Comparison of ENCODE assay signal across 8 cellular contexts in the genomic region with DNA sequence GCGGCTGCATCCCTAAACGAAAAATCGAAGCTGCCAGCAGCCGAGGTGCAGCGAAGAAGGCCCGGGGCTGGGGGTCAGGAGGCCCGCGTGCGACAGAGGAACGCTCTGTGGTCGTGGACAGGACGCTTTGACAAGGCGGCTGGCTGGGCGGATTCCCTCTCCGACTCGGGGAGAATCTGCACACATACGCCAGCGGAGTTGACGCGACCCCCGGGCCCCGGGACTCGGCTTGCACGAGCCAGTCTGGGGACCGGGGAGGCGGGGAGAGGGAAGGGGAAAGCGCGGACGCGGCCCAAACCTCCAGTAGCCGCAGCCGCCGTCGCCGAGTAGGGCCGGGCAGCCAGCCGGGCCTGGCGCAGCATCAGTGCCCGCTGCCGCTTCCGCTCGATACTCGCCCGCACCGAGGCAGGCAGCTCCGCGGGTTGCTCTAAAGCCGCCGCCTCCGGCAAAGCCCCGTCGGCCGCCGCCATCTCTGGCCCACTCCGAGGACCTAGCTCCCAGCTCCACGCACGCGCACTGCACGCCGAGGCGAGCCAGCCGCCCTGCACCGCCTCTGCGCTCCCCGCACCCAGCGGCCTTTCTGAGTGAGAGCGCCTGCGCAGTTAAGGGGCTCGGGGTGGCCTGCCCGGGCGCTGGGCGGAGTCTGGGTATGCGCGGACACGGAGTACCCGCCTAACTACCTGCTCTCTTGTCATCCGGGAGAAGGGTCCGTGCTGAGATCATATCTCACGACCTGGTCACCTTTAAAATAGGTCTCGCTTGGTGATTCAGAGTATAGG. TPM values are rescaled to one million over a fixed set of nuclear protein-coding genes. Genes with fewer than 3 reads are reported as not detected.
DNase-seq lines count a peak whose midpoint lies in the region; ATAC-seq and TF ChIP-seq lines count a peak whose summit lies in the region.

A gene (minus strand): TSS at position 518 of the 779 bp plus-strand sequence. CDS start 48 bp downstream, at position 470.

- peaks cover 0 to 2% (median 0%) of the 10 kb centered on the region in 8 donors for H3K9me3 Mint-ChIP-seq in CD4-positive, alpha-beta memory T cell
- no peaks in the 10 kb centered on the region for H3K9me3 Mint-ChIP-seq in activated CD8-positive, alpha-beta T cell treated with anti-CD3 and anti-CD28 coated beads for 36 hours

- no peaks in the 10 kb centered on the region for H3K36me3 ChIP-seq in CD4-positive, alpha-beta memory T cell (ENCODE audit: insufficient read depth, low read length)
- H3K36me3 ChIP-seq in duodenal mucosa (ENCODE audit: control insufficient read depth in 1 of 2, insufficient read depth in 2 of 2, low read length in 2 of 2) (peaks cover 0 to 3% of the 10 kb centered on the region in 2 donors), lower lobe of right lung (peaks cover 15% of the 10 kb centered on the region)

- no peak for TF ChIP-seq CTCF in activated CD8-positive, alpha-beta T cell treated with anti-CD3 and anti-CD28 coated beads for 36 hours (IDR thresholded peaks at IDR 0.05)
- no peak for TF ChIP-seq CTCF in lower lobe of right lung (IDR thresholded peaks at IDR 0.05)

- H3K4me1 Mint-ChIP-seq in CD4-positive, alpha-beta memory T cell = peaks cover 41 to 56% (median 49%) of the 10 kb centered on the region in 4 donors
- H3K4me1 Mint-ChIP-seq in activated CD8-positive, alpha-beta T cell treated with anti-CD3 and anti-CD28 coated beads for 36 hours (ENCODE audit: low read depth) = peaks cover 46% of the 10 kb centered on the region

- H3K4me3 ChIP-seq in CD4-positive, alpha-beta memory T cell (ENCODE audit: low read length in 2 of 2) = peak within 1 kb of the TSS; percentile 4 to 82
- peak within 1 kb of the TSS; percentile 84 to 86 for H3K4me3 ChIP-seq in duodenal mucosa (ENCODE audit: low read depth in 1 of 2, low read length in 2 of 2)
- peak within 1 kb of the TSS; percentile 73 for H3K4me3 ChIP-seq in lower lobe of right lung

- no peaks in the 10 kb centered on the region for H3K27me3 ChIP-seq in CD4-positive, alpha-beta memory T cell (ENCODE audit: insufficient read depth, low read length)
- H3K27me3 ChIP-seq in duodenal mucosa (ENCODE audit: control insufficient read depth in 1 of 2, insufficient read depth in 2 of 2, low read length in 2 of 2) = no peaks in the 10 kb centered on the region
- H3K27me3 ChIP-seq in lower lobe of right lung (ENCODE audit: low read depth) = no peaks in the 10 kb centered on the region

- DNase-seq in CD4-positive, alpha-beta memory T cell = peak; percentile 96 to 97 (median 96)
- DNase-seq in NCI-H82 treated with DMSO at 0.1 percent for 48 hours (lab: John Stamatoyannopoulos, UW; ENCODE audit: unreplicated experiment) (peak; percentile 80), lower lobe of right lung (peak; percentile 98)
- peak; percentile 97 for DNase-seq in activated CD8-positive, alpha-beta T cell treated with anti-CD3 and anti-CD28 coated beads for 36 hours
- peak; percentile 95 to 97 (median 95) for DNase-seq in stimulated activated CD4-positive, alpha-beta T cell treated with anti-CD3 and anti-CD28 coated beads, TNF-alpha, amount 100 ng/mL, for 1 hour (ENCODE audit: low read depth in 3 of 3, low spot score in 1 of 3)

- POLR2A ChIA-PET in CD4-positive, alpha-beta memory T cell (lab: Charles Lee; ENCODE audit: partially characterized antibody) = interaction anchor here (0.6 to 3.6 kb wide), 26 partner anchors 9 to 1130 kb away, joined by 3 to 49 read pairs (median 6); a partner anchor contains a TSS
- POLR2A ChIA-PET in activated CD8-positive, alpha-beta T cell treated with anti-CD3 and anti-CD28 coated beads for 36 hours (lab: Charles Lee) = interaction anchor here (0.6 to 3.1 kb wide), 7 partner anchors 9 to 732 kb away, joined by 3 to 15 read pairs (median 3); a partner anchor contains a TSS

- intact Hi-C loops in CD4-positive, alpha-beta memory T cell (cut with micrococcal nuclease) = loop anchor here (1.0 to 10.0 kb wide), 5 partner anchors 64 to 1098 kb away; a partner anchor contains a TSS
- intact Hi-C loops in activated CD8-positive, alpha-beta T cell treated with anti-CD3 and anti-CD28 coated beads for 36 hours (cut with micrococcal nuclease) = no loop called here
- intact Hi-C loops in lower lobe of right lung (cut with DNase I) = no loop called here

- H3K4me3 Mint-ChIP-seq in CD4-positive, alpha-beta memory T cell = peak within 1 kb of the TSS; percentile 86 to 96 (median 92)
- H3K4me3 Mint-ChIP-seq in activated CD8-positive, alpha-beta T cell treated with anti-CD3 and anti-CD28 coated beads for 36 hours = peak within 1 kb of the TSS; percentile 92

- peak within 1 kb of the TSS; percentile 86 to 98 (median 96) for H3K27ac Mint-ChIP-seq in CD4-positive, alpha-beta memory T cell
- peak within 1 kb of the TSS; percentile 94 for H3K27ac Mint-ChIP-seq in activated CD8-positive, alpha-beta T cell treated with anti-CD3 and anti-CD28 coated beads for 36 hours

- peak; percentile 93 for ATAC-seq in GM19452 (IDR thresholded peaks at IDR 0.05; ENCODE audit: unreplicated experiment)
- peak; percentile 63 for ATAC-seq in HG03575 (IDR thresholded peaks at IDR 0.05; ENCODE audit: extremely low read depth, insufficient number of reproducible peaks, low FRiP score, unreplicated experiment)
- ATAC-seq in activated CD8-positive, alpha-beta T cell treated with anti-CD3 and anti-CD28 coated beads for 36 hours = peak; percentile 98
- peak; percentile 100 for ATAC-seq in lower lobe of right lung

- peaks cover 11 to 19% of the 10 kb centered on the region in 2 donors for H3K36me3 Mint-ChIP-seq in CD4-positive, alpha-beta memory T cell
- peaks cover 17% of the 10 kb centered on the region for H3K36me3 Mint-ChIP-seq in activated CD8-positive, alpha-beta T cell treated with anti-CD3 and anti-CD28 coated beads for 36 hours (ENCODE audit: low read depth)

- H3K9ac ChIP-seq in duodenal mucosa (ENCODE audit: low read depth in 1 of 2, low read length in 2 of 2) = peak within 1 kb of the TSS; percentile 70 to 91

- CTCF ChIA-PET in CD4-positive, alpha-beta memory T cell (lab: Charles Lee; ENCODE audit: partially characterized antibody) = interaction anchor here (1.1 to 3.6 kb wide), 7 partner anchors 9 to 559 kb away, joined by 3 to 17 read pairs (median 4); a partner anchor contains a TSS
- CTCF ChIA-PET in activated CD8-positive, alpha-beta T cell treated with anti-CD3 and anti-CD28 coated beads for 36 hours (lab: Charles Lee) = interaction anchor here (1.0 to 4.2 kb wide), 7 partner anchors 9 to 226 kb away, joined by 3 to 22 read pairs (median 3); a partner anchor contains a TSS

- H3K9me3 ChIP-seq in CD4-positive, alpha-beta memory T cell (ENCODE audit: control insufficient read depth in 1 of 2, low read length in 2 of 2) = no peaks in the 10 kb centered on the region
- H3K9me3 ChIP-seq in duodenal mucosa (ENCODE audit: control insufficient read depth in 1 of 2, low read length in 2 of 2) = no peaks in the 10 kb centered on the region
- no peaks in the 10 kb centered on the region for H3K9me3 ChIP-seq in lower lobe of right lung

- H3K27me3 Mint-ChIP-seq in CD4-positive, alpha-beta memory T cell = no peaks in the 10 kb centered on the region
- peaks cover 4% of the 10 kb centered on the region for H3K27me3 Mint-ChIP-seq in activated CD8-positive, alpha-beta T cell treated with anti-CD3 and anti-CD28 coated beads for 36 hours

- peak within 1 kb of the TSS; percentile 68 for H3K27ac ChIP-seq in CD4-positive, alpha-beta memory T cell (ENCODE audit: low read depth, low read length)
- H3K27ac ChIP-seq in duodenal mucosa (ENCODE audit: low read depth, low read length) = peak within 1 kb of the TSS; percentile 86
- H3K27ac ChIP-seq in lower lobe of right lung = peak within 1 kb of the TSS; percentile 90

- peaks cover 44% of the 10 kb centered on the region for H3K4me1 ChIP-seq in CD4-positive, alpha-beta memory T cell (ENCODE audit: insufficient read depth, low read length)
- H3K4me1 ChIP-seq in duodenal mucosa (ENCODE audit: control insufficient read depth in 1 of 2, insufficient read depth in 2 of 2, low read length in 2 of 2) = peaks cover 20 to 32% of the 10 kb centered on the region in 2 donors
- H3K4me1 ChIP-seq in lower lobe of right lung = peaks cover 33% of the 10 kb centered on the region

RNA-seq across cellular contexts. Expression of the gene that starts here (rescaled TPM):
- 10 to 100 TPM; 24.0 to 25.5 TPM for total RNA-seq in CD4-positive, alpha-beta memory T cell
- polyA plus RNA-seq in CD4-positive, alpha-beta memory T cell = 10 to 100 TPM; 32.3 to 36.2 TPM
- total RNA-seq in activated CD8-positive, alpha-beta T cell treated with anti-CD3 and anti-CD28 coated beads for 36 hours = 10 to 100 TPM in 1 of 2 experiments, 1 to 10 TPM in 1; 9.8 to 10.9 TPM
- total RNA-seq in lower lobe of right lung = 11.3 TPM

Comparison
In these comparisons a context has a peak if more than half of its experiments do, and no peak if none do; other contexts are left out.
1. Peak in every context shown above with its lines: DNase-seq, ATAC-seq, H3K4me3 ChIP-seq and H3K27ac ChIP-seq.